ENCODE assay signal across 21 cellular contexts in genomic region chr3:171959532-171960044, GRCh38.
DNase-seq lines count a peak whose midpoint lies in the region; ATAC-seq, FAIRE-seq and TF ChIP-seq lines count a peak whose summit lies in the region.
"Had no signal": no experiment of that assay in that cellular context is flagged by ENCODE, and none has a peak within 500 bp of the region (broad histone marks: within the 10 kb centered on the region; RNA-seq: fewer than 3 reads in every experiment).

No MANE protein-coding gene starts in this region.

- peaks cover 14% of the 10 kb centered on the region for H3K4me1 ChIP-seq in GM23338 (ENCODE audit: insufficient read depth)
- peaks cover 36% of the 10 kb centered on the region for H3K4me1 ChIP-seq in PC-9 (replicated peaks; ENCODE audit: insufficient read depth)
- peaks cover 6% of the 10 kb centered on the region for H3K4me1 ChIP-seq in hepatocyte (ENCODE audit: insufficient read depth)
- peaks cover 36% of the 10 kb centered on the region for H3K4me1 ChIP-seq in neuron (ENCODE audit: insufficient read depth, low read length)

- TF ChIP-seq POLR2A in H54 (IDR thresholded peaks at IDR 0.05; ENCODE audit: low read depth, low read length), result no peak

- TF ChIP-seq CTCF in GM23338 (conservative IDR thresholded peaks at IDR 0.05; ENCODE audit: low read depth in 2 of 2) (no peak), PC-9 (conservative IDR thresholded peaks at IDR 0.05) (no peak), hepatocyte (IDR thresholded peaks at IDR 0.05; ENCODE audit: poor library complexity) (no peak)

- H3K36me3 ChIP-seq in GM23338 (ENCODE audit: insufficient read depth) (no peaks in the 10 kb centered on the region), PC-9 (ENCODE audit: low read depth) (no peaks in the 10 kb centered on the region; the same call in 1 of the 2 replicates), hepatocyte (replicated peaks; ENCODE audit: insufficient read depth, low read depth) (no peaks in the 10 kb centered on the region), neuron (ENCODE audit: insufficient read depth, low read length) (no peaks in the 10 kb centered on the region)
- H3K36me3 ChIP-seq: thoracic aorta had no signal

- no peak overlapping the region for H3K4me3 Mint-ChIP-seq in GM23338

- no peaks in the 10 kb centered on the region for H3K36me3 Mint-ChIP-seq in GM23338 (ENCODE audit: low read depth)

- H3F3A ChIP-seq in GM23338 (replicated peaks; ENCODE audit: low read depth) (no peaks in the 10 kb centered on the region), PC-9 (ENCODE audit: insufficient read depth, low read depth) (peaks cover 11% of the 10 kb centered on the region; the same call in 1 of the 2 replicates)

- H3K27me3 ChIP-seq in GM23338 (ENCODE audit: insufficient read depth) (no peaks in the 10 kb centered on the region), PC-9 (ENCODE audit: insufficient read depth, low read depth) (no peaks in the 10 kb centered on the region), hepatocyte (no peaks in the 10 kb centered on the region), neuron (ENCODE audit: insufficient read depth, low read length) (no peaks in the 10 kb centered on the region)

- H3K9me3 ChIP-seq in PC-9 (ENCODE audit: insufficient read depth, low read depth) (peaks cover 9% of the 10 kb centered on the region), hepatocyte (ENCODE audit: low read depth) (no peaks in the 10 kb centered on the region), neuron (ENCODE audit: low read length) (no peaks in the 10 kb centered on the region)
- H3K9me3 ChIP-seq: thoracic aorta had no signal

- peaks cover 19% of the 10 kb centered on the region for H3K4me1 Mint-ChIP-seq in GM23338

- ATAC-seq in GM23338 (peak; percentile 46), HG02938 (IDR thresholded peaks at IDR 0.05; ENCODE audit: unreplicated experiment) (no peak), HG02884 (IDR thresholded peaks at IDR 0.05; ENCODE audit: unreplicated experiment) (no peak)

- intact Hi-C loops in PC-9 (cut with micrococcal nuclease; ENCODE audit: unreplicated experiment), result loop anchor here (2.0 to 10.0 kb wide), 2 partner anchors 81 to 115 kb away; partner anchors contain the start of gene TMEM212

- no peak overlapping the region for H3K4me2 ChIP-seq in GM23338
- H3K4me2 ChIP-seq in PC-9, result no peak overlapping the region
- no peak overlapping the region for H3K4me2 ChIP-seq in hepatocyte

- H3K9me2 ChIP-seq in GM23338 (ENCODE audit: insufficient read depth) (no peaks in the 10 kb centered on the region), PC-9 (ENCODE audit: insufficient read depth) (no peaks in the 10 kb centered on the region; the same call in 1 of the 2 replicates), hepatocyte (replicated peaks; ENCODE audit: insufficient read depth) (no peaks in the 10 kb centered on the region)

- H3K9me3 Mint-ChIP-seq in GM23338, result no peaks in the 10 kb centered on the region

- H4K20me1 ChIP-seq in GM23338 (replicated peaks; ENCODE audit: insufficient read depth) (no peaks in the 10 kb centered on the region), PC-9 (ENCODE audit: insufficient read depth) (no peaks in the 10 kb centered on the region), hepatocyte (ENCODE audit: insufficient read depth, poor library complexity, severe bottlenecking) (no peaks in the 10 kb centered on the region)

- BruUV-seq in PC-9 (replicated peaks; lab: Mats Ljungman, UMichigan), result no TSS peak

- DNase-seq in GM23338 (ENCODE audit: low spot score), result peak; percentile 19
- no peak for DNase-seq in PC-9
- DNase-seq in hepatocyte (ENCODE audit: low spot score), result peak; percentile 40
- DNase-seq in H54 (ENCODE audit: insufficient read length, low spot score), result no peak
- no peak for DNase-seq in NCI-H1105 treated with DMSO at 0.1 percent for 48 hours (lab: John Stamatoyannopoulos, UW)
- DNase-seq: activated CD4-positive, alpha-beta T cell treated with anti-CD3 and anti-CD28 coated beads for 1 hour; activated CD8-positive, alpha-beta memory T cell treated with anti-CD3 and anti-CD28 coated beads, Interleukin-2, amount 50 U/mL, for 48 hours; activated naive CD4-positive, alpha-beta T cell treated with Interleukin-2 at 50 U/mL for 16 hours; HCEC 1CT; midbrain; MM.1S; NCI-H187; NCI-H510A treated with DMSO at 0.1 percent for 48 hours; stimulated activated CD4-positive, alpha-beta T cell treated with anti-CD3 and anti-CD28 coated beads, Interleukin-4, amount 100 ng/mL, for 24 hours; T1000 had no signal

- no peak overlapping the region for H3K4me3 ChIP-seq in GM23338
- H3K4me3 ChIP-seq in PC-9, result no peak overlapping the region
- no peak overlapping the region for H3K4me3 ChIP-seq in hepatocyte
- H3K4me3 ChIP-seq in neuron (ENCODE audit: low read length), result no peak overlapping the region
- H3K4me3 ChIP-seq: thoracic aorta had no signal

- WGBS in hepatocyte (ENCODE audit: low lambda C conversion rate, missing lambda C conversion rate), result 58% methylated on average over 10 of the region's 10 CpGs

- H3K27ac ChIP-seq in GM23338 (ENCODE audit: low read depth) (no peak overlapping the region), PC-9 (peak overlapping the region; percentile 91), hepatocyte (peak overlapping the region; percentile 69)
- H3K27ac ChIP-seq: thoracic aorta had no signal

- no peaks in the 10 kb centered on the region for H3K79me2 ChIP-seq in GM23338 (replicated peaks; ENCODE audit: insufficient read depth)
- 0 out of 2 replicates have a peak, but pooled peaks cover 5% of the 10 kb centered on the region for H3K79me2 ChIP-seq in PC-9 (ENCODE audit: low read depth)
- H3K79me2 ChIP-seq in hepatocyte, result no peaks in the 10 kb centered on the region

- H2AFZ ChIP-seq in GM23338 (peak overlapping the region; percentile 92), PC-9 (no peak overlapping the region), hepatocyte (no peak overlapping the region), neuron (ENCODE audit: low read depth, low read length) (peak overlapping the region; percentile 23)

- H3K27me3 Mint-ChIP-seq in GM23338 (ENCODE audit: insufficient read depth, low read depth, poor library complexity), result peaks cover 4% of the 10 kb centered on the region

- peak overlapping the region; percentile 15; the same call in 1 of the 2 replicates for H3K27ac Mint-ChIP-seq in GM23338

- FAIRE-seq in H54 (lab: Jason Lieb, UNC), result no peak
- FAIRE-seq: GM19239, islet of Langerhans had no signal

- CTCF ChIA-PET in PC-9 (lab: Charles Lee), result no interaction called here

- POLR2A ChIA-PET in PC-9 (lab: Charles Lee; ENCODE audit: unreplicated experiment), result no interaction called here

TF ChIP-seq in GM23338, 12 proteins besides CTCF, POLR2A, EP300 and RAD21 (continues in another document):
- no peak for TF ChIP-seq ZNF331 (CRISPR knock-in tag; IDR thresholded peaks at IDR 0.05; ENCODE audit: low read depth)
- no peak for TF ChIP-seq ZNF114 (CRISPR knock-in tag; IDR thresholded peaks at IDR 0.05)
- TF ChIP-seq STAT1 (IDR thresholded peaks at IDR 0.05; ENCODE audit: unreplicated experiment), result no peak
- no peak for TF ChIP-seq CREB1 (CRISPR knock-in tag; IDR thresholded peaks at IDR 0.05; ENCODE audit: low read depth)
- no peak for TF ChIP-seq EZH2 (IDR thresholded peaks at IDR 0.05; ENCODE audit: low read depth, unreplicated experiment)
- TF ChIP-seq POLR2AphosphoS5 (IDR thresholded peaks at IDR 0.05; ENCODE audit: low read depth), result no peak
- no peak for TF ChIP-seq JUNB (IDR thresholded peaks at IDR 0.05; ENCODE audit: unreplicated experiment)
- TF ChIP-seq ETS1 (IDR thresholded peaks at IDR 0.05), result no peak

Comparison
In these comparisons a context has a peak if more than half of its experiments do, and no peak if none do; other contexts are left out.
1. DNase-seq: peak in GM23338 (single experiment) and hepatocyte (single experiment); none in PC-9 (0 of 2), H54 (single experiment) and NCI-H1105 treated with DMSO at 0.1 percent for 48 hours (single experiment).
2. H2AFZ ChIP-seq: peak in GM23338 (single experiment) and neuron (single experiment); none in PC-9 (single experiment) and hepatocyte (single experiment).